In genomic region chr3:186166491-186167288, GRCh38 we compare ENCODE assay signal across 1 cellular context.
TF ChIP-seq lines count a peak whose summit lies in the region.

No MANE protein-coding gene starts in this region.

TF ChIP-seq in K562, 482 proteins besides CTCF, POLR2A, EP300 and RAD21 (continued from another document):
- 0 out of 2 replicates have a peak, but pooled peaks have one; percentile 12 for TF ChIP-seq HMBOX1 (IDR thresholded peaks at IDR 0.05)
- TF ChIP-seq ZNF253 (CRISPR knock-in tag; conservative IDR thresholded peaks at IDR 0.05): no peak
- TF ChIP-seq PYGO2 (tag; IDR thresholded peaks at IDR 0.05): no peak
